ENCODE assay signal across 8 cellular contexts in the genomic region with DNA sequence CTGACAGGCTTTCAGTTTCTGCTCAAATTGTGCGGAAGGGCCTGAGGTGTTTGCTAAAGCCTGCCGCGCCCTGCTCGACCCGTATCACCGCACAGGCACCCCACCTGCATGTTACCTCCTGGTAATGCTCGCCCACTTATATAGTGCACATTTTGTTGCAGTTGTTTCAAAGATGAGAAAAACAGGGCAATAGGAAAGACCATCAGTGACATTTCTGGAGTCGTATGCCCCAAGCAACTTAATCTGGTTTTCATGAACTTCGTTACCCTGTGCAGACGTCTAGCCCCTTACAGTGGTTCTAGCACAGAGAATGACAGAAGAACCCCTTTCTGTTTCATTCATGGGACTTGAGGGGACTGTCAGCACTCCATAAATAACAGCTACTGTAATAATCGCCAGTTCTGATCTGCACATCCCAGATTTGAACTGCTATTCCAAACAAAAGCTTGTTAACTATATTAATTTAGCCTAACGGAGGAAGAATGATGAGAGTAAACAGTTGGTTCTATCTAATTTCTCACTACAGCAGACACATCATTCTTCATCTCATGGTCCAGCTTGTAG. TPM values are rescaled to one million over a fixed set of nuclear protein-coding genes. Genes with fewer than 3 reads are reported as not detected.
A peak's percentile ranks its signal among the peaks of the same experiment; 100 is the strongest.
DNase-seq lines count a peak whose midpoint lies in the region; ATAC-seq, FAIRE-seq and TF ChIP-seq lines count a peak whose summit lies in the region.

No MANE protein-coding gene starts in this region.

- H3K27ac ChIP-seq in ovary = peak overlapping the region; percentile 76 to 98

- H3K36me3 ChIP-seq in H7 (replicated peaks; ENCODE audit: control insufficient read depth, insufficient read depth, low read length) (peaks cover 11% of the 10 kb centered on the region), ovary (no peaks in the 10 kb centered on the region)

- H3K27me3 Mint-ChIP-seq in endothelial cell (ENCODE audit: unreplicated experiment) = peaks cover 8% of the 10 kb centered on the region

- peaks cover 5% of the 10 kb centered on the region for H3K36me3 Mint-ChIP-seq in endothelial cell (ENCODE audit: low read depth, unreplicated experiment)

- H3K4me3 Mint-ChIP-seq in endothelial cell (ENCODE audit: unreplicated experiment) = peak overlapping the region; percentile 90

- ATAC-seq in GM18508 (IDR thresholded peaks at IDR 0.05; ENCODE audit: insufficient read depth, unreplicated experiment) = peak; percentile 3

- DNase-seq in H7 = no peak
- no peak for DNase-seq in NB4 (ENCODE audit: low read depth)
- DNase-seq in endothelial cell (ENCODE audit: low spot score) = no peak
- no peak for DNase-seq in ovary
- DNase-seq in H54 (ENCODE audit: insufficient read length, low spot score) = no peak
- DNase-seq in stimulated activated CD4-positive, alpha-beta T cell treated with anti-CD3 and anti-CD28 coated beads, Interleukin-4, amount 100 ng/mL, for 4 hours = no peak
- no peak for DNase-seq in NOMO-1 treated with DMSO at 0.1 percent for 48 hours (lab: John Stamatoyannopoulos, UW; ENCODE audit: unreplicated experiment)

- WGBS in ovary, 3 donors = 20 to 21% (median 20%) methylated on average over 11 to 12 of the region's 12 CpGs

- TF ChIP-seq CTCF in NB4 (IDR thresholded peaks at IDR 0.05; ENCODE audit: low read depth, low read length) (no peak), endothelial cell (IDR thresholded peaks at IDR 0.05; ENCODE audit: unreplicated experiment) (no peak), ovary (IDR thresholded peaks at IDR 0.05) (no peak)

- TF ChIP-seq POLR2A in NB4 (IDR thresholded peaks at IDR 0.05; ENCODE audit: extremely low read depth, insufficient read length) (no peak), ovary (IDR thresholded peaks at IDR 0.05) (no peak), H54 (IDR thresholded peaks at IDR 0.05; ENCODE audit: low read depth, low read length) (no peak)

- peak overlapping the region; percentile 80 for H3K4me3 ChIP-seq in H7 (ENCODE audit: insufficient read depth, low read depth, low read length)
- peak overlapping the region; percentile 72 for H3K4me3 ChIP-seq in NB4 (ENCODE audit: low read depth, low read length)
- H3K4me3 ChIP-seq in ovary = peak overlapping the region; percentile 84

- no peaks in the 10 kb centered on the region for H3K9me3 ChIP-seq in ovary

- H3K4me1 Mint-ChIP-seq in endothelial cell (ENCODE audit: unreplicated experiment) = peaks cover 15% of the 10 kb centered on the region

- intact Hi-C loops in ovary (cut with DNase I) = loop anchor here in 1 of 4 donors (10.0 kb wide), 1 partner anchor 177 kb away; a partner anchor contains a TSS

- no peak for FAIRE-seq in H54 (lab: Jason Lieb, UNC)

- peak overlapping the region; percentile 89 for H3K27ac Mint-ChIP-seq in endothelial cell (ENCODE audit: unreplicated experiment)

- H3K27me3 ChIP-seq in H7 (ENCODE audit: control insufficient read depth, insufficient read depth, low read length) (no peaks in the 10 kb centered on the region; the same call in 1 of the 2 replicates), ovary (no peaks in the 10 kb centered on the region)

- peaks cover 4% of the 10 kb centered on the region for H3K4me1 ChIP-seq in ovary (ENCODE audit: insufficient read depth)

- H3K9me3 Mint-ChIP-seq in endothelial cell (ENCODE audit: unreplicated experiment) = no peaks in the 10 kb centered on the region

- no peak for TF ChIP-seq EP300 in ovary (IDR thresholded peaks at IDR 0.05)

RNA-seq across cellular contexts. Expression of a gene that starts 0.9 kb away (rescaled TPM):
- 55.0 and 56.5 TPM in 2 replicates for total RNA-seq in H7 (2014; rRNA removed; shearing (Covaris generic))
- 115 TPM for total RNA-seq in endothelial cell (ENCODE audit: unreplicated experiment)
- total RNA-seq in ovary = 10 to 100 TPM; 34.1 to 99.3 (median 91.6) TPM
- polyA plus RNA-seq in ovary = 100 to 1,000 TPM in 1 of 2 donors, 10 to 100 TPM in 1; 69.5 to 272 TPM
